ENCODE assay signal across 16 cellular contexts in genomic region chr14:103112488-103113243, GRCh38. TPM values are rescaled to one million over a fixed set of nuclear protein-coding genes. Genes with fewer than 3 reads are reported as not detected.
A peak's percentile ranks its signal among the peaks of the same experiment; 100 is the strongest.
DNase-seq lines count a peak whose midpoint lies in the region; ATAC-seq and TF ChIP-seq lines count a peak whose summit lies in the region.
"Had no signal": no experiment of that assay in that cellular context is flagged by ENCODE, and none has a peak within 500 bp of the region (broad histone marks: within the 10 kb centered on the region; RNA-seq: fewer than 3 reads in every experiment).

No MANE protein-coding gene starts in this region.

- H2AK5ac ChIP-seq in mesenchymal stem cell (ENCODE audit: low read length, severe bottlenecking), result peak overlapping the region; percentile 87

- no peak for TF ChIP-seq CTCF in HCT116 (IDR thresholded peaks at IDR 0.05 in 2 of 3, conservative IDR thresholded peaks at IDR 0.05 in 1 of 3; ENCODE audit: borderline replicate concordance in 1 of 3, insufficient read depth in 1 of 3, low read depth in 2 of 3, low read length in 2 of 3)
- no peak for TF ChIP-seq CTCF in Panc1 (IDR thresholded peaks at IDR 0.05)
- no peak for TF ChIP-seq CTCF in colonic mucosa (IDR thresholded peaks at IDR 0.05)

- in situ Hi-C loops in Panc1 (cut with HindIII; ENCODE audit: low pct_unique_long_range_greater_than_20kb, low sequenced_read_pairs), result no loop called here

- POLR2A ChIA-PET in HCT116 (lab: Charles Lee) (no interaction called here), Panc1 (lab: Charles Lee) (no interaction called here)

- peak overlapping the region; percentile 13 to 78 for H3K18ac ChIP-seq in mesenchymal stem cell (ENCODE audit: low read depth in 1 of 2, low read length in 2 of 2)

- H3K9ac ChIP-seq in HCT116 (ENCODE audit: low read length), result peak overlapping the region; percentile 63; the same call in 1 of the 2 replicates
- no peak overlapping the region for H3K9ac ChIP-seq in mesenchymal stem cell (ENCODE audit: low read length)
- no peak overlapping the region for H3K9ac ChIP-seq in colonic mucosa (ENCODE audit: low read depth in 2 of 2, low read length in 2 of 2)
- H3K9ac ChIP-seq: parathyroid adenoma had no signal

- TF ChIP-seq POLR2A in HCT116 (IDR thresholded peaks at IDR 0.05; ENCODE audit: borderline replicate concordance, extremely low read depth, insufficient read depth, insufficient read length), result no peak

- no peak overlapping the region for H2AFZ ChIP-seq in HCT116 (ENCODE audit: low read depth, low read length, poor library complexity, severe bottlenecking)
- no peak overlapping the region for H2AFZ ChIP-seq in mesenchymal stem cell (ENCODE audit: low read depth, low read length)
- H2AFZ ChIP-seq: parathyroid adenoma had no signal

- peak overlapping the region; percentile 13; the same call in 1 of the 2 replicates for H3K27ac ChIP-seq in HCT116 (ENCODE audit: low read depth, low read length)
- peak overlapping the region; percentile 82 for H3K27ac ChIP-seq in Panc1 (ENCODE audit: low read length)
- H3K27ac ChIP-seq in mesenchymal stem cell (ENCODE audit: low read length, poor library complexity, severe bottlenecking), result no peak overlapping the region
- H3K27ac ChIP-seq in colonic mucosa, result no peak overlapping the region

- H3K9me3 ChIP-seq in HCT116 (ENCODE audit: control insufficient read depth in 1 of 2, insufficient read depth in 1 of 2, low read depth in 1 of 2, low read length in 2 of 2) (no peaks in the 10 kb centered on the region), Panc1 (ENCODE audit: control insufficient read depth, insufficient read depth, low read depth, low read length) (no peaks in the 10 kb centered on the region), mesenchymal stem cell (ENCODE audit: control insufficient read depth, low read length) (no peaks in the 10 kb centered on the region), colonic mucosa (no peaks in the 10 kb centered on the region)
- H3K9me3 ChIP-seq: MG63, spleen had no signal

- H2BK15ac ChIP-seq in mesenchymal stem cell (ENCODE audit: low read depth, poor library complexity, severe bottlenecking), result peak overlapping the region; percentile 29

- H4K20me1 ChIP-seq in HCT116 (ENCODE audit: insufficient read depth), result no peaks in the 10 kb centered on the region

- H3K4me1 ChIP-seq in HCT116 (ENCODE audit: control insufficient read depth in 1 of 2, insufficient read depth in 2 of 2, low read length in 2 of 2), result peaks cover 47 to 68% of the 10 kb centered on the region in 2 experiments
- H3K4me1 ChIP-seq in Panc1 (ENCODE audit: control insufficient read depth, insufficient read depth, low read length), result peaks cover 64% of the 10 kb centered on the region
- peaks cover 61% of the 10 kb centered on the region for H3K4me1 ChIP-seq in mesenchymal stem cell (ENCODE audit: control insufficient read depth, insufficient read depth, low read depth, low read length)
- peaks cover 9% of the 10 kb centered on the region for H3K4me1 ChIP-seq in colonic mucosa

- H4K91ac ChIP-seq in mesenchymal stem cell (ENCODE audit: low read length), result peak overlapping the region; percentile 19

- H3K14ac ChIP-seq in mesenchymal stem cell (ENCODE audit: low read length in 2 of 2), result peak overlapping the region in 1 of 2 experiments; percentile 26

- no peak overlapping the region for H2BK5ac ChIP-seq in mesenchymal stem cell (ENCODE audit: low read depth, low read length, poor library complexity, severe bottlenecking)

- RAD21 ChIA-PET in HCT116 (lab: Charles Lee; ENCODE audit: low non-redundant PET in 1 of 2, low total read pairs in 2 of 2, uncharacterized antibody in 2 of 2, unreplicated experiment in 2 of 2), result interaction anchor here (0.6 to 0.7 kb wide), 2 partner anchors 8 to 68 kb away, joined by 3 read pairs; no protein-coding TSS in a partner anchor

- H3K4me3 ChIP-seq in HCT116 (replicated peaks in 1 of 2; ENCODE audit: low read depth in 1 of 2, low read length in 2 of 2) (no peak overlapping the region), Panc1 (ENCODE audit: low read depth in 2 of 2, low read length in 2 of 2) (no peak overlapping the region), mesenchymal stem cell (ENCODE audit: insufficient read depth in 1 of 2, low read depth in 1 of 2, low read length in 2 of 2) (no peak overlapping the region), colonic mucosa (no peak overlapping the region)
- H3K4me3 ChIP-seq: MG63, spleen had no signal

- no TSS peak for BruUV-seq in HCT116 (replicated peaks; lab: Mats Ljungman, UMichigan)
- BruUV-seq in Panc1 (replicated peaks; lab: Mats Ljungman, UMichigan), result no TSS peak

- intact Hi-C loops in HCT116 (cut with micrococcal nuclease), result no loop called here
- intact Hi-C loops in Panc1 (cut with micrococcal nuclease; ENCODE audit: unreplicated experiment), result no loop called here
- intact Hi-C loops in colonic mucosa (cut with DNase I), result no loop called here

- no peaks in the 10 kb centered on the region for H3K27me3 ChIP-seq in HCT116 (ENCODE audit: insufficient read depth, low read length)
- H3K27me3 ChIP-seq in Panc1 (ENCODE audit: control insufficient read depth, insufficient read depth, low read length), result no peaks in the 10 kb centered on the region
- H3K27me3 ChIP-seq in mesenchymal stem cell (ENCODE audit: control insufficient read depth in 1 of 2, insufficient read depth in 1 of 2, low read length in 2 of 2), result no peaks in the 10 kb centered on the region
- H3K27me3 ChIP-seq in colonic mucosa, result no peaks in the 10 kb centered on the region
- H3K27me3 ChIP-seq: MG63 had no signal

- peak overlapping the region in 1 of 2 experiments; percentile 74 for H2BK12ac ChIP-seq in mesenchymal stem cell (ENCODE audit: low read length in 2 of 2)

- TF ChIP-seq RAD21 in HCT116 (IDR thresholded peaks at IDR 0.05; ENCODE audit: low read depth), result no peak

- H3K79me2 ChIP-seq in HCT116 (ENCODE audit: insufficient read depth, low read length), result no peaks in the 10 kb centered on the region
- H3K79me2 ChIP-seq: parathyroid adenoma had no signal

- peak overlapping the region; percentile 37 to 51 for H3K4ac ChIP-seq in mesenchymal stem cell (ENCODE audit: low read depth in 1 of 2, low read length in 2 of 2)

- 90% methylated on average over 8 of the region's 9 CpGs for WGBS in mesenchymal stem cell

- no peak overlapping the region for H4K8ac ChIP-seq in mesenchymal stem cell (ENCODE audit: low read length)

- H3K23ac ChIP-seq in mesenchymal stem cell (ENCODE audit: low read length in 2 of 2), result no peak overlapping the region

- peak overlapping the region; percentile 54 for H2BK120ac ChIP-seq in mesenchymal stem cell (ENCODE audit: low read depth, low read length)

- no peaks in the 10 kb centered on the region for H3K9me2 ChIP-seq in HCT116 (ENCODE audit: insufficient read depth)

- no peaks in the 10 kb centered on the region for H3K79me1 ChIP-seq in mesenchymal stem cell (replicated peaks; ENCODE audit: low read length, poor library complexity, severe bottlenecking)

- no peak for DNase-seq in HCT116 (ENCODE audit: low read depth, low spot score)
- DNase-seq in Panc1 (ENCODE audit: low read depth, low spot score), result no peak
- DNase-seq in mesenchymal stem cell, result no peak
- DNase-seq in colonic mucosa, result no peak
- no peak for DNase-seq in NCI-H2171 (lab: John Stamatoyannopoulos, UW)
- DNase-seq in NCI-H2227 treated with DMSO at 0.1 percent for 48 hours (lab: John Stamatoyannopoulos, UW), result no peak
- DNase-seq: activated CD8-positive, alpha-beta memory T cell treated with anti-CD3 and anti-CD28 coated beads for 24 hours; kidney; MG63; midbrain; NCI-H2029 treated with DMSO at 0.1 percent for 48 hours; spleen had no signal

- no peak for ATAC-seq in HCT116
- 0 out of 2 replicates have a peak, but pooled peaks have one; percentile 5 for ATAC-seq in Panc1

- no peaks in the 10 kb centered on the region for H3K36me3 ChIP-seq in HCT116 (ENCODE audit: control insufficient read depth in 1 of 2, insufficient read depth in 2 of 2, low read length in 2 of 2)
- H3K36me3 ChIP-seq in Panc1 (ENCODE audit: control insufficient read depth, insufficient read depth, low read length), result no peaks in the 10 kb centered on the region
- H3K36me3 ChIP-seq in mesenchymal stem cell (ENCODE audit: control insufficient read depth in 1 of 2, insufficient read depth in 2 of 2, low read depth in 1 of 2, low read length in 2 of 2), result no peaks in the 10 kb centered on the region
- H3K36me3 ChIP-seq in colonic mucosa, result no peaks in the 10 kb centered on the region
- H3K36me3 ChIP-seq: MG63, spleen had no signal

- CTCF ChIA-PET in HCT116 (lab: Charles Lee) (no interaction called here), Panc1 (lab: Charles Lee) (interaction anchor here (0.5 kb wide), 1 partner anchor 45 kb away, joined by 5 read pairs; no protein-coding TSS in a partner anchor)

- H3K4me2 ChIP-seq in HCT116 (ENCODE audit: low read length), result peak overlapping the region; percentile 80
- H3K4me2 ChIP-seq in mesenchymal stem cell (ENCODE audit: low read length, poor library complexity, severe bottlenecking), result no peak overlapping the region

TF ChIP-seq in HCT116, 20 proteins besides CTCF, POLR2A, EP300 and RAD21 (continues in another document):
- TF ChIP-seq SRF (IDR thresholded peaks at IDR 0.05; ENCODE audit: low read depth), result no peak

RNA-seq across cellular contexts. Expression of gene TNFAIP2, which starts 10.6 kb away (rescaled TPM):
- 74.8 TPM for total RNA-seq in HCT116 (2021; ENCODE audit: unreplicated experiment)
- 49.6 and 52.9 TPM in 2 replicates for polyA plus RNA-seq in HCT116 (2012)
- 491 TPM for total RNA-seq in Panc1 (2021; ENCODE audit: unreplicated experiment)
- 322 TPM for polyA plus RNA-seq in Panc1 (2012; ENCODE audit: insufficient read length)
- polyA plus RNA-seq in mesenchymal stem cell (2013, experiment 1 of 2), result 29.2 TPM
- 27.7 TPM for polyA plus RNA-seq in mesenchymal stem cell (2013, experiment 2 of 2)
- 10 to 100 TPM; 10.5 to 26.9 TPM for total RNA-seq in colonic mucosa

RNA-seq across cellular contexts. Expression of gene EXOC3L4, which starts 18.1 kb away (rescaled TPM):
- not detected for total RNA-seq in HCT116 (2021; ENCODE audit: unreplicated experiment)
- 0.15 and 0.34 TPM in 2 replicates for polyA plus RNA-seq in HCT116 (2012)
- total RNA-seq in Panc1 (2021; ENCODE audit: unreplicated experiment), result 2.6 TPM
- polyA plus RNA-seq in Panc1 (2012; ENCODE audit: insufficient read length), result 1.9 TPM
- not detected for polyA plus RNA-seq in mesenchymal stem cell (2013, experiment 1 of 2)
- polyA plus RNA-seq in mesenchymal stem cell (2013, experiment 2 of 2), result 0.05 TPM
- total RNA-seq in colonic mucosa, result 10 to 100 TPM; 11.3 to 15.6 TPM
- total RNA-seq: activated T-helper 2 cell treated with anti-CD3 and anti-CD28 coated beads, Interferon-gamma antibody, Interleukin-2, Interleukin-4, amounts not matched to agents 10 μg/mL and 5 μg/mL and 100 μg/mL, durations not matched to agents 14 hours and 24 hours and 36 hours; HT1080 had no signal

RNA-seq across cellular contexts. Expression of gene LBHD2, which starts 28.7 kb away (rescaled TPM):
- total RNA-seq in HCT116 (2021; ENCODE audit: unreplicated experiment) (not detected), Panc1 (2021; ENCODE audit: unreplicated experiment) (not detected), colonic mucosa (not detected)
- not detected in 2 replicates for polyA plus RNA-seq in HCT116 (2012)
- polyA plus RNA-seq in Panc1 (2012; ENCODE audit: insufficient read length), result not detected
- not detected for polyA plus RNA-seq in mesenchymal stem cell (2013, experiment 1 of 2)
- not detected for polyA plus RNA-seq in mesenchymal stem cell (2013, experiment 2 of 2)
- total RNA-seq: activated T-helper 2 cell treated with anti-CD3 and anti-CD28 coated beads, Interferon-gamma antibody, Interleukin-2, Interleukin-4, amounts not matched to agents 10 μg/mL and 5 μg/mL and 100 μg/mL, durations not matched to agents 14 hours and 24 hours and 36 hours; epithelial cell of proximal tubule; HT1080; kidney; spleen had no signal

RNA-seq across cellular contexts. Expression of gene CDC42BPB, which starts 55.3 kb away (rescaled TPM):
- total RNA-seq in HCT116 (2021; ENCODE audit: unreplicated experiment) (85.6 TPM), Panc1 (2021; ENCODE audit: unreplicated experiment) (84.4 TPM), colonic mucosa (10 to 100 TPM; 67.9 to 83.8 TPM)
- polyA plus RNA-seq in HCT116 (2012), result 81.0 and 89.0 TPM in 2 replicates
- polyA plus RNA-seq in Panc1 (2012; ENCODE audit: insufficient read length), result 80.5 TPM
- 64.0 TPM for polyA plus RNA-seq in mesenchymal stem cell (2013, experiment 1 of 2)
- polyA plus RNA-seq in mesenchymal stem cell (2013, experiment 2 of 2), result 61.5 TPM

Comparison
In these comparisons a context has a peak if more than half of its experiments do, and no peak if none do; other contexts are left out.
1. H3K27ac ChIP-seq: peak in HCT116 (single experiment) and Panc1 (single experiment); none in mesenchymal stem cell (single experiment) and colonic mucosa (single experiment).